10 cellular contexts compared by ENCODE assay signal in the genomic region with DNA sequence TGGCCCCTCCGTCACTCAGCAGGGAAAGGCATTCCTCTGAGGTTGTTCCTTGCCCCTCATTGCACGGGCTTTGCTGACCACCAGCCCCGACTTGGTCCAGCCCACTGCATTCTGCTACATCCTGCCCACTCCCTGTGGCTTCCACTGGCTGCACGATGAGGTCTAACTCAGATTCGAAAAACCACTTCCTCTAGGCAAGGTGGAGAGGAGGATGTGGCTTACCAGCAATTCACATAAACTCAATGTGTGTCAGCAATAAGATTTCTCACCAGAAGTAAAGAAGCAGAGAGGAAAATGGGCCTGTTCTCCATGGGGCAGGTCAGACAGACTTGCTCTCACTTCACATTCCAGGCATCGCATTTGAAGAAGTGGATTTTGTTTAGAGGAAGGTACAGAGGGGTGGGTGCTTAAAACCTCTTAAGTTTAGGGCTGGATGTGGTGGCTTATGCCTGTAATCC. TPM values are rescaled to one million over a fixed set of nuclear protein-coding genes. Genes with fewer than 3 reads are reported as not detected.
A peak's percentile ranks its signal among the peaks of the same experiment; 100 is the strongest.
DNase-seq lines count a peak whose midpoint lies in the region; ATAC-seq and TF ChIP-seq lines count a peak whose summit lies in the region.
"Had no signal": no experiment of that assay in that cellular context is flagged by ENCODE, and none has a peak within 500 bp of the region (broad histone marks: within the 10 kb centered on the region; RNA-seq: fewer than 3 reads in every experiment).

No MANE protein-coding gene starts in this region.

- CTCF ChIA-PET in PC-9 (lab: Charles Lee), result no interaction called here

- H4K20me1 ChIP-seq in smooth muscle cell (ENCODE audit: low read depth) (no peaks in the 10 kb centered on the region), PC-9 (ENCODE audit: insufficient read depth) (no peaks in the 10 kb centered on the region)

- peaks cover 4% of the 10 kb centered on the region for H3K9me3 Mint-ChIP-seq in activated T-helper 17 cell treated with anti-CD3 and anti-CD28 coated beads, Interleukin-2, amount 50 U/mL, for 72 hours

- peaks cover 74% of the 10 kb centered on the region for H3K4me1 Mint-ChIP-seq in activated T-helper 17 cell treated with anti-CD3 and anti-CD28 coated beads, Interleukin-2, amount 50 U/mL, for 72 hours
- H3K4me1 Mint-ChIP-seq: nephron had no signal

- H3K27ac ChIP-seq in smooth muscle cell (ENCODE audit: low read depth) (peak overlapping the region; percentile 53), caudate nucleus (ENCODE audit: low read depth, low read length) (no peak overlapping the region), PC-9 (no peak overlapping the region)
- H3K27ac ChIP-seq: VCaP had no signal

- H3F3A ChIP-seq in smooth muscle cell (ENCODE audit: low read depth), result no peaks in the 10 kb centered on the region
- H3F3A ChIP-seq in PC-9 (ENCODE audit: insufficient read depth, low read depth), result peaks cover 9% of the 10 kb centered on the region; the same call in 1 of the 2 replicates

- peak; percentile 44 for TF ChIP-seq POLR2A in GM18505 (IDR thresholded peaks at IDR 0.05; ENCODE audit: borderline replicate concordance, extremely low read depth, insufficient read depth, insufficient read length)

- no TSS peak for BruUV-seq in PC-9 (replicated peaks; lab: Mats Ljungman, UMichigan)

- H3K9ac ChIP-seq in smooth muscle cell (ENCODE audit: low read depth), result no peak overlapping the region

- H3K27me3 ChIP-seq in smooth muscle cell (ENCODE audit: low read depth), result no peaks in the 10 kb centered on the region
- H3K27me3 ChIP-seq in PC-9 (ENCODE audit: insufficient read depth, low read depth), result no peaks in the 10 kb centered on the region

- H3K27me3 Mint-ChIP-seq in activated T-helper 17 cell treated with anti-CD3 and anti-CD28 coated beads, Interleukin-2, amount 50 U/mL, for 72 hours, result no peaks in the 10 kb centered on the region

- H3K4me1 ChIP-seq in smooth muscle cell (ENCODE audit: low read depth), result no peaks in the 10 kb centered on the region
- peaks cover 15% of the 10 kb centered on the region for H3K4me1 ChIP-seq in PC-9 (replicated peaks; ENCODE audit: insufficient read depth)

- intact Hi-C loops in PC-9 (cut with micrococcal nuclease; ENCODE audit: unreplicated experiment), result no loop called here

- DNase-seq in MV-4-11 (lab: John Stamatoyannopoulos, UW) (peak; percentile 92), smooth muscle cell (lab: John Stamatoyannopoulos, UW; ENCODE audit: unreplicated experiment) (no peak), caudate nucleus (lab: John Stamatoyannopoulos, UW) (no peak), PC-9 (no peak), NCI-H1436 treated with DMSO at 0.1 percent for 48 hours (lab: John Stamatoyannopoulos, UW) (no peak)

- H3K9me3 ChIP-seq in smooth muscle cell (replicated peaks; ENCODE audit: low read depth) (no peaks in the 10 kb centered on the region), PC-9 (ENCODE audit: insufficient read depth, low read depth) (no peaks in the 10 kb centered on the region)

- POLR2A ChIA-PET in PC-9 (lab: Charles Lee; ENCODE audit: unreplicated experiment), result no interaction called here

- ATAC-seq in GM18505 (IDR thresholded peaks at IDR 0.05; ENCODE audit: unreplicated experiment) (peak; percentile 66), HG02571 (IDR thresholded peaks at IDR 0.05; ENCODE audit: unreplicated experiment) (peak; percentile 42)
- peak; percentile 37 for ATAC-seq in activated T-helper 17 cell treated with anti-CD3 and anti-CD28 coated beads, Interleukin-2, amount 50 U/mL, for 72 hours (replicated peaks)

- peaks cover 67% of the 10 kb centered on the region for H3K36me3 Mint-ChIP-seq in activated T-helper 17 cell treated with anti-CD3 and anti-CD28 coated beads, Interleukin-2, amount 50 U/mL, for 72 hours (ENCODE audit: low read depth)

- H3K4me2 ChIP-seq in smooth muscle cell (no peak overlapping the region), PC-9 (no peak overlapping the region)

- WGBS in smooth muscle cell (ENCODE audit: low lambda C conversion rate), result 65% methylated on average over 6 of the region's 6 CpGs

- H2AFZ ChIP-seq in smooth muscle cell (ENCODE audit: low read depth) (no peak overlapping the region), PC-9 (no peak overlapping the region)

- no peak overlapping the region for H3K4me3 ChIP-seq in smooth muscle cell
- no peak overlapping the region for H3K4me3 ChIP-seq in PC-9

- H3K79me2 ChIP-seq in smooth muscle cell (ENCODE audit: low read depth) (no peaks in the 10 kb centered on the region), PC-9 (ENCODE audit: low read depth) (no peaks in the 10 kb centered on the region)

- TF ChIP-seq CTCF in smooth muscle cell (IDR thresholded peaks at IDR 0.05; ENCODE audit: borderline replicate concordance, insufficient read depth, poor library complexity, severe bottlenecking), result no peak
- no peak for TF ChIP-seq CTCF in PC-9 (conservative IDR thresholded peaks at IDR 0.05)

- no peaks in the 10 kb centered on the region for H3K9me2 ChIP-seq in PC-9 (ENCODE audit: insufficient read depth)

- peak overlapping the region; percentile 82 for H3K4me3 Mint-ChIP-seq in activated T-helper 17 cell treated with anti-CD3 and anti-CD28 coated beads, Interleukin-2, amount 50 U/mL, for 72 hours
- H3K4me3 Mint-ChIP-seq: nephron had no signal

- peak overlapping the region; percentile 96 for H3K27ac Mint-ChIP-seq in activated T-helper 17 cell treated with anti-CD3 and anti-CD28 coated beads, Interleukin-2, amount 50 U/mL, for 72 hours
- H3K27ac Mint-ChIP-seq: nephron had no signal

- H3K36me3 ChIP-seq in smooth muscle cell (ENCODE audit: low read depth) (no peaks in the 10 kb centered on the region), PC-9 (ENCODE audit: low read depth) (no peaks in the 10 kb centered on the region)

RNA-seq across cellular contexts. Expression of gene GPR68, which starts 14.7 kb away (rescaled TPM):
- total RNA-seq in activated T-helper 17 cell treated with anti-CD3 and anti-CD28 coated beads, Interleukin-2, amount 50 U/mL, for 72 hours, result 10 to 100 TPM; 36.8 to 44.8 TPM
- total RNA-seq in smooth muscle cell (2.6 and 4.4 TPM in 2 replicates), PC-9 (2021) (not detected in 2 replicates)
- 2.9 and 3.2 TPM in 2 replicates for polyA plus RNA-seq in smooth muscle cell
